8 cellular contexts compared by ENCODE assay signal in the genomic region with DNA sequence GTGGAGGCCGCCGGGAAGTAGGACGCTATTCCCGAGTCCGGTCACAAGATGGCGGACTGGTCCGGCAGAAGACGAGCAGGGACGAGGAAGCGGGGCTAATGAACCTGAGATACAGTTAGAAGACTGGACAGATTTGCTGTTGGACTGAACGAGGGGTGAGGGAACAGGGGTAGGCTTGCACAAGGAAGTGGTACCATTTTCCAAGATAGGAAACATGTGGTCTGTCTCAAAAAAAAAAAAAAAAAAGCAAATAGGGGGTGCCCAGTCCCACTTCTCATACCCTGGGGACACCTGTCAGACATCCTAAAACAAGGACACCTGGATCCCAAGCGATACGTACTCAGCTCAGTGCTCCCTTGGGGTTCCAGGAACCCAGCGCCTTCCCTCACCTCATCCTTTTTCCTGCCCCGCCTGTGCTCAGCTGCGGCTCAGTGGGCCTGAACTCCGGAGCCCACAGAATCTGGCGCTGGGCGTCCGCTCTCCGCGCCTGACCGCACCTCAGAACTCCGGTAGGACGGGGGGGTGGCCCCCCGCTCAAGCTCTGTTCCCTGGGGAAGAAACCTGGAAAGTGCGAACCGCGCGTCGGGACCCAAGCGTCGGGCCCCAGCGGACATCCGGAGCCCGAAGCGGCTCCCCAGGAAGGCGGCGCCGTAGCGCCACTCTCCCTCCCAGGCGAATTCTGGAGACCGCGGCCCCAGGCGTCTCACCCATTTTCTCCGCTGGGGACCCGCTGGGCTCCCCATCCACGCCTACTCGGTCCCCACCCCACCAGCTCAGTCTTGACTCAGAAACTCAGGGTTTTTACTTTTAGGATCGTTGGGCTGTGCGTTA. TPM values are rescaled to one million over a fixed set of nuclear protein-coding genes. Genes with fewer than 3 reads are reported as not detected.
A peak's percentile ranks its signal among the peaks of the same experiment; 100 is the strongest.
DNase-seq lines count a peak whose midpoint lies in the region; ATAC-seq and TF ChIP-seq lines count a peak whose summit lies in the region.

A gene with protein sequence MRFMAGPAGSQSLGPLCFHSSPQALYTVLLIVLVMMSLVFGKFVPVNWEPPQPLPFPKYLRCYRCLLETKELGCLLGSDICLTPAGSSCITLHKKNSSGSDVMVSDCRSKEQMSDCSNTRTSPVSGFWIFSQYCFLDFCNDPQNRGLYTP (minus strand): TSS at position 227 of the 831 bp plus-strand sequence. CDS start 694 bp downstream, outside the sequence.

- H3K27me3 ChIP-seq in testis: no peaks in the 10 kb centered on the region

- no peaks in the 10 kb centered on the region for H3K9me3 Mint-ChIP-seq in natural killer cell

- no peak for TF ChIP-seq POLR2A in testis (IDR thresholded peaks at IDR 0.05)

- CTCF ChIA-PET in RWPE1 (lab: Yijun Ruan, JAX): interaction anchor here (0.6 to 1.4 kb wide), 9 partner anchors 9 to 243 kb away, joined by 3 to 8 read pairs (median 4); no protein-coding TSS in a partner anchor

- POLR2A ChIA-PET in RWPE1 (lab: Yijun Ruan, JAX; ENCODE audit: low non-redundant PET): interaction anchor here (0.7 kb wide), 1 partner anchor 179 kb away, joined by 3 read pairs; no protein-coding TSS in a partner anchor

- H3K4me1 Mint-ChIP-seq in natural killer cell: peaks cover 19 to 23% of the 10 kb centered on the region in 2 donors

- DNase-seq in G401 (ENCODE audit: low spot score): peak; percentile 88
- peak; percentile 84 for DNase-seq in RWPE1 (ENCODE audit: low spot score)
- DNase-seq in activated naive CD4-positive, alpha-beta T cell (lab: John Stamatoyannopoulos, UW): peak; percentile 8 to 54 (median 16)
- DNase-seq in fibroblast of villous mesenchyme (ENCODE audit: low read depth): peak; percentile 92
- DNase-seq in natural killer cell: peak; percentile 58
- peak; percentile 90 for DNase-seq in testis

- in situ Hi-C loops in G401 (cut with HindIII; ENCODE audit: low sequenced_read_pairs): no loop called here

- ATAC-seq in natural killer cell (peak; percentile 83 to 89 (median 86)), HG02610 (IDR thresholded peaks at IDR 0.05; ENCODE audit: unreplicated experiment) (no peak)

- H3K9me3 ChIP-seq in testis: no peaks in the 10 kb centered on the region

- peaks cover 0 to 3% of the 10 kb centered on the region in 2 donors for H3K27me3 Mint-ChIP-seq in natural killer cell (ENCODE audit: low read depth in 2 of 2)

- H3K27ac Mint-ChIP-seq in natural killer cell: peak within 1 kb of the TSS; percentile 78 to 79

- peak; percentile 63 for TF ChIP-seq CTCF in LNCAP (IDR thresholded peaks at IDR 0.05)
- peak; percentile 72 for TF ChIP-seq CTCF in RWPE1 (conservative IDR thresholded peaks at IDR 0.05; ENCODE audit: low read depth)
- peak; percentile 60 for TF ChIP-seq CTCF in fibroblast of villous mesenchyme (IDR thresholded peaks at IDR 0.05; ENCODE audit: insufficient read depth, low read depth, low read length)
- TF ChIP-seq CTCF in natural killer cell (IDR thresholded peaks at IDR 0.05): peak; percentile 64
- TF ChIP-seq CTCF in testis (IDR thresholded peaks at IDR 0.05): peak; percentile 47 to 59 (median 58)

- H3K4me3 ChIP-seq in fibroblast of villous mesenchyme (ENCODE audit: low read depth, low read length): peak within 1 kb of the TSS; percentile 62
- peak within 1 kb of the TSS; percentile 47 to 62 for H3K4me3 ChIP-seq in testis

- H3K27ac ChIP-seq in RWPE1 (peak within 1 kb of the TSS; percentile 82), testis (peak within 1 kb of the TSS in 1 of 2 donors; percentile 61)

- 1% methylated on average over 25 to 51 of the region's 51 CpGs for WGBS in testis, 2 donors

- H3K36me3 ChIP-seq in testis (ENCODE audit: low read depth, missing control alignments): no peaks in the 10 kb centered on the region

- peak within 1 kb of the TSS; percentile 93 for H3K4me3 Mint-ChIP-seq in natural killer cell

- intact Hi-C loops in natural killer cell (cut with micrococcal nuclease): loop anchor here (1.0 to 5.0 kb wide), 2 partner anchors 56 to 149 kb away; a partner anchor contains a TSS
- intact Hi-C loops in testis (cut with DNase I; ENCODE audit: low total_unique reads): loop anchor here (5.0 kb wide), 1 partner anchor 151 kb away; no protein-coding TSS in a partner anchor

- no peaks in the 10 kb centered on the region for H3K36me3 Mint-ChIP-seq in natural killer cell

- peaks cover 12% of the 10 kb centered on the region for H3K4me1 ChIP-seq in testis

RNA-seq across cellular contexts. Expression of the gene that starts here (rescaled TPM):
- total RNA-seq in G401 (2014; rRNA removed; shearing (Covaris generic)): not detected in 2 replicates
- 0.43 and 0.64 TPM in 2 replicates for total RNA-seq in fibroblast of villous mesenchyme
- total RNA-seq in natural killer cell: 1 to 10 TPM; 2.0 to 7.9 (median 2.7) TPM
- 10 to 100 TPM in 1 of 2 donors, 1 to 10 TPM in 1; 8.7 to 18.3 TPM for total RNA-seq in testis
- 14.0 TPM for polyA plus RNA-seq in testis (ENCODE audit: insufficient read depth, low read depth, low replicate concordance)

Comparison
In these comparisons a context has a peak if more than half of its experiments do, and no peak if none do; other contexts are left out.
1. Peak in DNase-seq in G401; RNA of the gene not detected or under 1 TPM.
2. Peak in DNase-seq and H3K4me3 ChIP-seq in fibroblast of villous mesenchyme; RNA of the gene not detected or under 1 TPM.
3. DNase-seq: peak in every context shown above with its lines; median percentile 92 in fibroblast of villous mesenchyme; 90 in testis; 88 in G401; 84 in RWPE1; 58 in natural killer cell; 16 in activated naive CD4-positive, alpha-beta T cell.